In genomic region chr1:13703128-13703513, GRCh38 we compare ENCODE assay signal across 11 cellular contexts. TPM values are rescaled to one million over a fixed set of nuclear protein-coding genes. Genes with fewer than 3 reads are reported as not detected.
A peak's percentile ranks its signal among the peaks of the same experiment; 100 is the strongest.
DNase-seq lines count a peak whose midpoint lies in the region; ATAC-seq lines count a peak whose summit lies in the region.
"Had no signal": no experiment of that assay in that cellular context is flagged by ENCODE, and none has a peak within 500 bp of the region (broad histone marks: within the 10 kb centered on the region; RNA-seq: fewer than 3 reads in every experiment).

No MANE protein-coding gene starts in this region.

- H3K9me3 Mint-ChIP-seq in activated CD8-positive, alpha-beta memory T cell treated with anti-CD3 and anti-CD28 coated beads, Interleukin-2, amount 10 ng/mL, durations not matched to agents 7 days and 5 days (ENCODE audit: low read depth) = no peaks in the 10 kb centered on the region
- H3K9me3 Mint-ChIP-seq in natural killer cell treated with Interleukin-12 subunit alpha and Interleukin-12 subunit beta and Interleukin-15 and Interleukin-18, amount 100 ng/mL, for 72 hours = peaks cover 3% of the 10 kb centered on the region

- CTCF ChIA-PET in activated CD8-positive, alpha-beta memory T cell treated with anti-CD3 and anti-CD28 coated beads, Interleukin-2, amount 10 ng/mL, durations not matched to agents 7 days and 5 days (lab: Charles Lee) = interaction anchor here (0.8 to 2.1 kb wide), 7 partner anchors 19 to 46 kb away, joined by 3 to 15 read pairs (median 3); no protein-coding TSS in a partner anchor

- H3K9me3 ChIP-seq in T-helper 17 cell (ENCODE audit: control insufficient read depth, low read length, poor library complexity, severe bottlenecking) = no peaks in the 10 kb centered on the region

- no peak for ATAC-seq in activated CD8-positive, alpha-beta memory T cell treated with anti-CD3 and anti-CD28 coated beads, Interleukin-2, amount 10 ng/mL, durations not matched to agents 7 days and 5 days
- ATAC-seq in HG02763 (IDR thresholded peaks at IDR 0.05; ENCODE audit: unreplicated experiment) (peak; percentile 1), T-helper 17 cell (no peak), GM19351 (IDR thresholded peaks at IDR 0.05; ENCODE audit: unreplicated experiment) (no peak)
- no peak for ATAC-seq in natural killer cell treated with Interleukin-12 subunit alpha and Interleukin-12 subunit beta and Interleukin-15 and Interleukin-18, amount 100 ng/mL, for 72 hours

- peak overlapping the region; percentile 96 for H3K4me3 Mint-ChIP-seq in activated CD8-positive, alpha-beta memory T cell treated with anti-CD3 and anti-CD28 coated beads, Interleukin-2, amount 10 ng/mL, durations not matched to agents 7 days and 5 days
- peak overlapping the region; percentile 78 for H3K4me3 Mint-ChIP-seq in T-helper 17 cell
- H3K4me3 Mint-ChIP-seq in natural killer cell treated with Interleukin-12 subunit alpha and Interleukin-12 subunit beta and Interleukin-15 and Interleukin-18, amount 100 ng/mL, for 72 hours = peak overlapping the region; percentile 98

- no peaks in the 10 kb centered on the region for H3K27me3 Mint-ChIP-seq in activated CD8-positive, alpha-beta memory T cell treated with anti-CD3 and anti-CD28 coated beads, Interleukin-2, amount 10 ng/mL, durations not matched to agents 7 days and 5 days
- H3K27me3 Mint-ChIP-seq in T-helper 17 cell = no peaks in the 10 kb centered on the region
- H3K27me3 Mint-ChIP-seq in natural killer cell treated with Interleukin-12 subunit alpha and Interleukin-12 subunit beta and Interleukin-15 and Interleukin-18, amount 100 ng/mL, for 72 hours = no peaks in the 10 kb centered on the region

- DNase-seq in activated CD8-positive, alpha-beta memory T cell treated with anti-CD3 and anti-CD28 coated beads, Interleukin-2, amount 10 ng/mL, durations not matched to agents 7 days and 5 days = no peak
- no peak for DNase-seq in activated CD8-positive, alpha-beta memory T cell treated with anti-CD3 and anti-CD28 coated beads, Interleukin-2, amount 50 U/mL, for 4 hours
- DNase-seq in T-helper 17 cell (no peak), amygdala (lab: John Stamatoyannopoulos, UW) (no peak), NCI-H1092 treated with DMSO at 0.1 percent for 48 hours (lab: John Stamatoyannopoulos, UW) (no peak)
- DNase-seq in natural killer cell treated with Interleukin-12 subunit alpha and Interleukin-12 subunit beta and Interleukin-15 and Interleukin-18, amount 100 ng/mL, for 72 hours (ENCODE audit: low spot score) = no peak
- DNase-seq: anterior cingulate cortex, DMS153, NCI-H2171 had no signal

- H3K4me1 Mint-ChIP-seq in activated CD8-positive, alpha-beta memory T cell treated with anti-CD3 and anti-CD28 coated beads, Interleukin-2, amount 10 ng/mL, durations not matched to agents 7 days and 5 days = peaks cover 48% of the 10 kb centered on the region
- H3K4me1 Mint-ChIP-seq in T-helper 17 cell = peaks cover 45% of the 10 kb centered on the region
- peaks cover 33 to 36% of the 10 kb centered on the region in 2 donors for H3K4me1 Mint-ChIP-seq in natural killer cell treated with Interleukin-12 subunit alpha and Interleukin-12 subunit beta and Interleukin-15 and Interleukin-18, amount 100 ng/mL, for 72 hours (ENCODE audit: low read depth in 2 of 2)

- peak overlapping the region; percentile 97 for H3K27ac Mint-ChIP-seq in activated CD8-positive, alpha-beta memory T cell treated with anti-CD3 and anti-CD28 coated beads, Interleukin-2, amount 10 ng/mL, durations not matched to agents 7 days and 5 days
- peak overlapping the region; percentile 99 for H3K27ac Mint-ChIP-seq in T-helper 17 cell
- peak overlapping the region; percentile 83 to 95 for H3K27ac Mint-ChIP-seq in natural killer cell treated with Interleukin-12 subunit alpha and Interleukin-12 subunit beta and Interleukin-15 and Interleukin-18, amount 100 ng/mL, for 72 hours

- H3K36me3 Mint-ChIP-seq in activated CD8-positive, alpha-beta memory T cell treated with anti-CD3 and anti-CD28 coated beads, Interleukin-2, amount 10 ng/mL, durations not matched to agents 7 days and 5 days = peaks cover 17% of the 10 kb centered on the region
- peaks cover 10% of the 10 kb centered on the region for H3K36me3 Mint-ChIP-seq in T-helper 17 cell (ENCODE audit: low read depth)
- peaks cover 17% of the 10 kb centered on the region for H3K36me3 Mint-ChIP-seq in natural killer cell treated with Interleukin-12 subunit alpha and Interleukin-12 subunit beta and Interleukin-15 and Interleukin-18, amount 100 ng/mL, for 72 hours

RNA-seq across cellular contexts. Expression of gene PRDM2, which starts 3.1 kb away (rescaled TPM):
- 10 to 100 TPM; 55.0 to 58.5 TPM for total RNA-seq in activated CD8-positive, alpha-beta memory T cell treated with anti-CD3 and anti-CD28 coated beads, Interleukin-2, amount 10 ng/mL, durations not matched to agents 7 days and 5 days
- total RNA-seq in T-helper 17 cell = 100 to 1,000 TPM; 173 to 181 TPM
- total RNA-seq in natural killer cell treated with Interleukin-12 subunit alpha and Interleukin-12 subunit beta and Interleukin-15 and Interleukin-18, amount 100 ng/mL, for 72 hours = 10 to 100 TPM; 80.1 to 91.3 TPM
